Comparison of ENCODE assay signal across 8 cellular contexts in genomic region chr14:65103150-65103760, GRCh38. TPM values are rescaled to one million over a fixed set of nuclear protein-coding genes. Genes with fewer than 3 reads are reported as not detected.
DNase-seq lines count a peak whose midpoint lies in the region; ATAC-seq and TF ChIP-seq lines count a peak whose summit lies in the region.

No MANE protein-coding gene starts in this region.

- 18 to 19% methylated on average over 22 of the region's 22 CpGs for WGBS in ectodermal cell, 2 experiments

- peaks cover 3% of the 10 kb centered on the region for H3K4me1 ChIP-seq in ectodermal cell (ENCODE audit: control insufficient read depth, insufficient read depth, low read length)

- H3K27me3 Mint-ChIP-seq in HFFc6 (ENCODE audit: insufficient read depth), result no peaks in the 10 kb centered on the region; the same call in none of the 2 replicates
- peaks cover 17% of the 10 kb centered on the region for H3K27me3 Mint-ChIP-seq in nephron (ENCODE audit: low read depth)

- peaks cover 19% of the 10 kb centered on the region for H3K36me3 Mint-ChIP-seq in HFFc6 (ENCODE audit: low read depth)
- peaks cover 4% of the 10 kb centered on the region for H3K36me3 Mint-ChIP-seq in nephron (ENCODE audit: low read depth)

- no peaks in the 10 kb centered on the region for H3K36me3 ChIP-seq in ectodermal cell (ENCODE audit: control insufficient read depth, insufficient read depth, low read length)

- H3K27ac ChIP-seq in ectodermal cell (ENCODE audit: insufficient read depth, low read depth, low read length, poor library complexity, severe bottlenecking), result no peak overlapping the region

- ATAC-seq in GM19395 (IDR thresholded peaks at IDR 0.05; ENCODE audit: unreplicated experiment), result no peak
- no peak for ATAC-seq in HG03342 (IDR thresholded peaks at IDR 0.05; ENCODE audit: unreplicated experiment)

- H3K4me1 Mint-ChIP-seq in HFFc6 (ENCODE audit: low read depth), result peaks cover 38% of the 10 kb centered on the region
- H3K4me1 Mint-ChIP-seq in nephron, result peaks cover 11% of the 10 kb centered on the region

- H3K27ac Mint-ChIP-seq in HFFc6 (peak overlapping the region; percentile 83), nephron (peak overlapping the region in 1 of 3 experiments; percentile 66)

- TF ChIP-seq CTCF in HFFc6 (IDR thresholded peaks at IDR 0.05), result peak; percentile 68
- peak in 1 of 3 experiments; percentile 9 for TF ChIP-seq CTCF in nephron (IDR thresholded peaks at IDR 0.05; ENCODE audit: unreplicated experiment in 3 of 3)

- H3K9me3 Mint-ChIP-seq in HFFc6 (no peaks in the 10 kb centered on the region), nephron (no peaks in the 10 kb centered on the region)

- H3K9me3 ChIP-seq in ectodermal cell (ENCODE audit: control insufficient read depth, low read length), result no peaks in the 10 kb centered on the region

- H3K4me3 Mint-ChIP-seq in HFFc6, result peak overlapping the region; percentile 94
- peak overlapping the region; percentile 85 to 91 (median 91) for H3K4me3 Mint-ChIP-seq in nephron

- peak; percentile 64 for DNase-seq in DMS 273 treated with DMSO at 0.1 percent for 48 hours (lab: John Stamatoyannopoulos, UW)
- DNase-seq in HFFc6, result peak; percentile 11
- peak; percentile 31 for DNase-seq in RPMI8226
- DNase-seq in NCI-H1436 treated with DMSO at 0.1 percent for 48 hours (lab: John Stamatoyannopoulos, UW), result no peak

- peaks cover 12% of the 10 kb centered on the region for H3K27me3 ChIP-seq in ectodermal cell (ENCODE audit: control insufficient read depth, insufficient read depth, low read length, poor library complexity, severe bottlenecking)

- H3K4me3 ChIP-seq in ectodermal cell (ENCODE audit: insufficient read depth, low read depth, low read length), result peak overlapping the region; percentile 63

RNA-seq across cellular contexts. Expression of gene MAX, which starts 0.9 kb away (rescaled TPM):
- 10 to 100 TPM; 79.0 to 95.6 (median 81.9) TPM for total RNA-seq in HFFc6 (2021; fragmentation: NEBNext Ultra II Directional; extraction: Animal tissue kit (Norgen Biotek cat#: 25700))
- 43.3 TPM for polyA plus RNA-seq in ectodermal cell (2013, experiment 1 of 4)
- 43.1 TPM for polyA plus RNA-seq in ectodermal cell (2013, experiment 2 of 4)
- 29.0 TPM for polyA plus RNA-seq in ectodermal cell (2013, experiment 3 of 4)
- 36.4 TPM for polyA plus RNA-seq in ectodermal cell (2013, experiment 4 of 4)
